18 cellular contexts compared by ENCODE assay signal in genomic region chr1:160454371-160455152, GRCh38. TPM values are rescaled to one million over a fixed set of nuclear protein-coding genes. Genes with fewer than 3 reads are reported as not detected.
DNase-seq lines count a peak whose midpoint lies in the region; ATAC-seq and TF ChIP-seq lines count a peak whose summit lies in the region.
"Had no signal": no experiment of that assay in that cellular context is flagged by ENCODE, and none has a peak within 500 bp of the region (broad histone marks: within the 10 kb centered on the region; RNA-seq: fewer than 3 reads in every experiment).

No MANE protein-coding gene starts in this region.

- no peak overlapping the region for H3K4me3 ChIP-seq in BLaER1
- H3K4me3 ChIP-seq: breast epithelium, esophagus muscularis mucosa, HAP-1, heart right ventricle, tibial artery had no signal

- POLR2A ChIA-PET in CD4-positive, alpha-beta T cell (lab: Charles Lee): interaction anchor here (0.6 to 1.1 kb wide), 2 partner anchors 26 to 163 kb away, joined by 4 read pairs; no protein-coding TSS in a partner anchor

- H3K27ac Mint-ChIP-seq in CD4-positive, alpha-beta T cell: peak overlapping the region; percentile 80
- peak overlapping the region; percentile 87 for H3K27ac Mint-ChIP-seq in activated naive CD4-positive, alpha-beta T cell treated with anti-CD3 and anti-CD28 coated beads, Interleukin-2, amount 50 U/mL, for 24 hours

- H3K9ac ChIP-seq in BLaER1: no peak overlapping the region

- H3K27me3 ChIP-seq in BLaER1: no peaks in the 10 kb centered on the region
- H3K27me3 ChIP-seq in CD4-positive, alpha-beta T cell (ENCODE audit: control insufficient read depth, insufficient read depth, low read length): no peaks in the 10 kb centered on the region
- H3K27me3 ChIP-seq: breast epithelium had no signal

- peak overlapping the region; percentile 32 for H3K4me3 Mint-ChIP-seq in CD4-positive, alpha-beta T cell
- H3K4me3 Mint-ChIP-seq in activated naive CD4-positive, alpha-beta T cell treated with anti-CD3 and anti-CD28 coated beads, Interleukin-2, amount 50 U/mL, for 24 hours: no peak overlapping the region

- peaks cover 61% of the 10 kb centered on the region for H3K4me1 ChIP-seq in BLaER1
- H3K4me1 ChIP-seq: breast epithelium, esophagus muscularis mucosa, HAP-1, heart right ventricle, tibial artery had no signal

- H4K20me1 ChIP-seq in BLaER1: no peaks in the 10 kb centered on the region

- no peaks in the 10 kb centered on the region for H3K36me3 ChIP-seq in BLaER1
- H3K36me3 ChIP-seq: breast epithelium, esophagus muscularis mucosa, HAP-1, heart right ventricle, tibial artery had no signal

- no peak for ATAC-seq in CD4-positive, alpha-beta T cell (ENCODE audit: poor library complexity)
- ATAC-seq in HG02870 (IDR thresholded peaks at IDR 0.05; ENCODE audit: unreplicated experiment) (peak; percentile 42), HG03097 (IDR thresholded peaks at IDR 0.05; ENCODE audit: low FRiP score, unreplicated experiment) (no peak)
- ATAC-seq: heart right ventricle had no signal

- H3K27ac ChIP-seq in BLaER1: no peak overlapping the region
- no peak overlapping the region for H3K27ac ChIP-seq in CD4-positive, alpha-beta T cell (ENCODE audit: low read depth, low read length)
- H3K27ac ChIP-seq: breast epithelium, esophagus muscularis mucosa, heart right ventricle, tibial artery had no signal

- H3K9me3 ChIP-seq in BLaER1: peaks cover 22% of the 10 kb centered on the region
- H3K9me3 ChIP-seq in CD4-positive, alpha-beta T cell (ENCODE audit: control insufficient read depth, low read length): no peaks in the 10 kb centered on the region
- H3K9me3 ChIP-seq: breast epithelium, esophagus muscularis mucosa, HAP-1, heart right ventricle, tibial artery had no signal

- CTCF ChIA-PET in CD4-positive, alpha-beta T cell (lab: Charles Lee): interaction anchor here (0.7 to 0.8 kb wide), 2 partner anchors 61 to 90 kb away, joined by 3 to 4 read pairs; no protein-coding TSS in a partner anchor

- intact Hi-C loops in CD4-positive, alpha-beta T cell (cut with DNase I, micrococcal nuclease): no loop called here

- H3K36me3 Mint-ChIP-seq in CD4-positive, alpha-beta T cell (ENCODE audit: low read depth): no peaks in the 10 kb centered on the region
- peaks cover 1% of the 10 kb centered on the region for H3K36me3 Mint-ChIP-seq in activated naive CD4-positive, alpha-beta T cell treated with anti-CD3 and anti-CD28 coated beads, Interleukin-2, amount 50 U/mL, for 24 hours

- H3K4me2 ChIP-seq in BLaER1: 0 out of 2 replicates have a peak overlapping the region, but pooled peaks have one; percentile 14

- no peak for DNase-seq in CD4-positive, alpha-beta T cell
- DNase-seq in HK-2 (ENCODE audit: unreplicated experiment): no peak
- DNase-seq in NCI-H69 (lab: John Stamatoyannopoulos, UW): no peak
- DNase-seq: activated CD4-positive, alpha-beta T cell treated with anti-CD3 and anti-CD28 coated beads for 1 hour; C1 segment of cervical spinal cord; DND-41; heart right ventricle; NCI-H1105 treated with DMSO at 0.1 percent for 48 hours; NCI-H2171 treated with DMSO at 0.1 percent for 48 hours; stimulated activated CD8-positive, alpha-beta memory T cell treated with anti-CD3 and anti-CD28 coated beads, Interleukin-4, amount 100 ng/mL, for 48 hours; tibial artery had no signal

- no peak for TF ChIP-seq CTCF in CD4-positive, alpha-beta T cell (IDR thresholded peaks at IDR 0.05)

- no peaks in the 10 kb centered on the region for H3K27me3 Mint-ChIP-seq in CD4-positive, alpha-beta T cell
- H3K27me3 Mint-ChIP-seq in activated naive CD4-positive, alpha-beta T cell treated with anti-CD3 and anti-CD28 coated beads, Interleukin-2, amount 50 U/mL, for 24 hours: no peaks in the 10 kb centered on the region

- H3K9me3 Mint-ChIP-seq in CD4-positive, alpha-beta T cell: no peaks in the 10 kb centered on the region
- H3K9me3 Mint-ChIP-seq in activated naive CD4-positive, alpha-beta T cell treated with anti-CD3 and anti-CD28 coated beads, Interleukin-2, amount 50 U/mL, for 24 hours: peaks cover 7% of the 10 kb centered on the region

- H3K4me1 Mint-ChIP-seq in CD4-positive, alpha-beta T cell (ENCODE audit: low read depth): peaks cover 68% of the 10 kb centered on the region
- peaks cover 79% of the 10 kb centered on the region for H3K4me1 Mint-ChIP-seq in activated naive CD4-positive, alpha-beta T cell treated with anti-CD3 and anti-CD28 coated beads, Interleukin-2, amount 50 U/mL, for 24 hours

RNA-seq across cellular contexts. Expression of gene VANGL2, which starts 54.2 kb away (rescaled TPM):
- not detected for total RNA-seq in CD4-positive, alpha-beta T cell
